21 cellular contexts compared by ENCODE assay signal in the genomic region with DNA sequence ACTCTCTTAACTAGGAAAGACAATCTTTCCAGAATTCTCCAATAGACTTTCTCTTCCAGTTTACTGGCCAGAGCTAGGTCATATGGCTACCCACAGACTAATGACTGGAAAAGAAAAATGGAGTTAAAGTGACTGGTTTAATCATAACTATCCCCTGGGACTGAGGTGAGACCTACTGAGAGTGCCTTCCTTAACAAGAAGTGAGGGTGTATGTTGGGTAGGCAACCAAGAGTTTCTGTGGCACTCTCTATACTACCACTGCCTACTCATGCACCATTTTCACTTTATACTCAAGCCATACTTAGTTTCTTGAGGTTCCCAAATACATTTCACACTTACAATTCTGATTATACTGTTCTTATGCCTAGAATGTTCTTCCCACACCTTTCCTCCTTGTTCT. TPM values are rescaled to one million over a fixed set of nuclear protein-coding genes. Genes with fewer than 3 reads are reported as not detected.
DNase-seq lines count a peak whose midpoint lies in the region; ATAC-seq, FAIRE-seq and TF ChIP-seq lines count a peak whose summit lies in the region.
"Had no signal": no experiment of that assay in that cellular context is flagged by ENCODE, and none has a peak within 500 bp of the region (broad histone marks: within the 10 kb centered on the region; RNA-seq: fewer than 3 reads in every experiment).

No MANE protein-coding gene starts in this region.

- TF ChIP-seq POLR2A in GM12878 (IDR thresholded peaks at IDR 0.05; ENCODE audit: low read depth, low read length): no peak

- TF ChIP-seq CTCF in CD8-positive, alpha-beta T cell (IDR thresholded peaks at IDR 0.05): no peak
- TF ChIP-seq CTCF in GM12878 (IDR thresholded peaks at IDR 0.05 in 2 of 3, conservative IDR thresholded peaks at IDR 0.05 in 1 of 3; ENCODE audit: control insufficient read depth in 2 of 3, extremely low read depth in 1 of 3, insufficient read depth in 1 of 3, low read depth in 3 of 3, low read length in 3 of 3) (no peak), left ventricle myocardium inferior (IDR thresholded peaks at IDR 0.05; ENCODE audit: borderline replicate concordance) (no peak)

- no peak overlapping the region for H2AFZ ChIP-seq in GM12878 (ENCODE audit: control insufficient read depth, low read depth, low read length)

- no peaks in the 10 kb centered on the region for H3K9me3 Mint-ChIP-seq in activated T-cell treated with anti-CD3 and anti-CD28 coated beads, Interleukin-2, amount 50 U/mL, for 24 hours
- no peaks in the 10 kb centered on the region for H3K9me3 Mint-ChIP-seq in activated T-cell treated with anti-CD3 and anti-CD28 coated beads, Interleukin-2, amount 50 U/mL, for 4 hours
- H3K9me3 Mint-ChIP-seq in CD8-positive, alpha-beta T cell: no peaks in the 10 kb centered on the region
- no peaks in the 10 kb centered on the region for H3K9me3 Mint-ChIP-seq in stimulated activated memory B cell treated with anti-CD40 and anti-IgM and Interleukin-4, amounts not matched to agents 10 μg/mL and 1 μg/mL and 100 μg/mL, for 72 hours
- no peaks in the 10 kb centered on the region for H3K9me3 Mint-ChIP-seq in activated CD8-positive, alpha-beta memory T cell treated with anti-CD3 and anti-CD28 coated beads, Interleukin-2, amount 10 ng/mL, durations not matched to agents 7 days and 5 days (ENCODE audit: low read depth)
- H3K9me3 Mint-ChIP-seq: CD4-positive, alpha-beta memory T cell; H9 had no signal

- no peak overlapping the region for H3K27ac ChIP-seq in CD8-positive, alpha-beta T cell (ENCODE audit: low read depth, low read length)
- no peak overlapping the region for H3K27ac ChIP-seq in GM12878 (ENCODE audit: control insufficient read depth, insufficient read depth)
- H3K27ac ChIP-seq in left ventricle myocardium inferior (replicated peaks): no peak overlapping the region
- H3K27ac ChIP-seq: 22Rv1, A549, C4-2B had no signal

- peaks cover 37% of the 10 kb centered on the region for H3K36me3 Mint-ChIP-seq in activated T-cell treated with anti-CD3 and anti-CD28 coated beads, Interleukin-2, amount 50 U/mL, for 24 hours (ENCODE audit: low read depth)
- H3K36me3 Mint-ChIP-seq in activated T-cell treated with anti-CD3 and anti-CD28 coated beads, Interleukin-2, amount 50 U/mL, for 4 hours (ENCODE audit: insufficient read depth): peaks cover 18% of the 10 kb centered on the region
- peaks cover 39% of the 10 kb centered on the region for H3K36me3 Mint-ChIP-seq in CD8-positive, alpha-beta T cell
- peaks cover 30% of the 10 kb centered on the region for H3K36me3 Mint-ChIP-seq in stimulated activated memory B cell treated with anti-CD40 and anti-IgM and Interleukin-4, amounts not matched to agents 10 μg/mL and 1 μg/mL and 100 μg/mL, for 72 hours
- peaks cover 12% of the 10 kb centered on the region for H3K36me3 Mint-ChIP-seq in activated CD8-positive, alpha-beta memory T cell treated with anti-CD3 and anti-CD28 coated beads, Interleukin-2, amount 10 ng/mL, durations not matched to agents 7 days and 5 days

- H3K27me3 Mint-ChIP-seq in activated T-cell treated with anti-CD3 and anti-CD28 coated beads, Interleukin-2, amount 50 U/mL, for 24 hours: no peaks in the 10 kb centered on the region
- no peaks in the 10 kb centered on the region for H3K27me3 Mint-ChIP-seq in activated T-cell treated with anti-CD3 and anti-CD28 coated beads, Interleukin-2, amount 50 U/mL, for 4 hours (ENCODE audit: low read depth)
- H3K27me3 Mint-ChIP-seq in CD8-positive, alpha-beta T cell (ENCODE audit: low read depth): no peaks in the 10 kb centered on the region
- H3K27me3 Mint-ChIP-seq in stimulated activated memory B cell treated with anti-CD40 and anti-IgM and Interleukin-4, amounts not matched to agents 10 μg/mL and 1 μg/mL and 100 μg/mL, for 72 hours: no peaks in the 10 kb centered on the region
- H3K27me3 Mint-ChIP-seq in activated CD8-positive, alpha-beta memory T cell treated with anti-CD3 and anti-CD28 coated beads, Interleukin-2, amount 10 ng/mL, durations not matched to agents 7 days and 5 days: no peaks in the 10 kb centered on the region
- H3K27me3 Mint-ChIP-seq: CD4-positive, alpha-beta memory T cell had no signal

- POLR2A ChIA-PET in CD8-positive, alpha-beta T cell (lab: Charles Lee): no interaction called here
- POLR2A ChIA-PET in GM12878 (lab: Charles Lee): no interaction called here

- H3K27ac Mint-ChIP-seq in activated T-cell treated with anti-CD3 and anti-CD28 coated beads, Interleukin-2, amount 50 U/mL, for 24 hours: peak overlapping the region; percentile 16
- peak overlapping the region; percentile 2 for H3K27ac Mint-ChIP-seq in CD8-positive, alpha-beta T cell
- H3K27ac Mint-ChIP-seq in stimulated activated memory B cell treated with anti-CD40 and anti-IgM and Interleukin-4, amounts not matched to agents 10 μg/mL and 1 μg/mL and 100 μg/mL, for 72 hours: no peak overlapping the region
- H3K27ac Mint-ChIP-seq in activated CD8-positive, alpha-beta memory T cell treated with anti-CD3 and anti-CD28 coated beads, Interleukin-2, amount 10 ng/mL, durations not matched to agents 7 days and 5 days: no peak overlapping the region

- ATAC-seq in activated T-cell treated with anti-CD3 and anti-CD28 coated beads, Interleukin-2, amount 50 U/mL, for 4 hours: no peak
- ATAC-seq in CD8-positive, alpha-beta T cell: no peak
- ATAC-seq in GM12878: peak; percentile 66
- ATAC-seq in stimulated activated memory B cell treated with anti-CD40 and anti-IgM and Interleukin-4, amounts not matched to agents 10 μg/mL and 1 μg/mL and 100 μg/mL, for 72 hours: peak; percentile 67
- ATAC-seq in activated CD8-positive, alpha-beta memory T cell treated with anti-CD3 and anti-CD28 coated beads, Interleukin-2, amount 10 ng/mL, durations not matched to agents 7 days and 5 days: no peak
- ATAC-seq: A549 had no signal

- peaks cover 9% of the 10 kb centered on the region for H3K36me3 ChIP-seq in CD8-positive, alpha-beta T cell (ENCODE audit: insufficient read depth, low read length)
- H3K36me3 ChIP-seq in GM12878 (ENCODE audit: control insufficient read depth in 2 of 2, insufficient read depth in 2 of 2, low read length in 1 of 2) (peaks cover 0 to 16% of the 10 kb centered on the region in 2 experiments; a peak in 2 of 4 replicates), left ventricle myocardium inferior (peaks cover 44% of the 10 kb centered on the region)

- TF ChIP-seq EP300 in GM12878 (IDR thresholded peaks at IDR 0.05; ENCODE audit: borderline replicate concordance in 1 of 2, control insufficient read depth in 1 of 2, low read depth in 2 of 2, low read length in 2 of 2): no peak

- no peaks in the 10 kb centered on the region for H4K20me1 ChIP-seq in GM12878 (ENCODE audit: control insufficient read depth, insufficient read depth)

- H3K9me3 ChIP-seq in CD8-positive, alpha-beta T cell (ENCODE audit: low read length): no peaks in the 10 kb centered on the region
- H3K9me3 ChIP-seq in GM12878 (replicated peaks; ENCODE audit: control insufficient read depth, insufficient read depth, low read length) (no peaks in the 10 kb centered on the region), left ventricle myocardium inferior (replicated peaks) (no peaks in the 10 kb centered on the region)
- H3K9me3 ChIP-seq: A549 had no signal

- no peaks in the 10 kb centered on the region for H3K4me1 ChIP-seq in CD8-positive, alpha-beta T cell (ENCODE audit: insufficient read depth, low read length)
- H3K4me1 ChIP-seq in GM12878 (ENCODE audit: control insufficient read depth, insufficient read depth, low read length): no peaks in the 10 kb centered on the region
- H3K4me1 ChIP-seq in left ventricle myocardium inferior: peaks cover 24% of the 10 kb centered on the region

- in situ Hi-C loops in GM12878 (cut with MboI): no loop called here

- TF ChIP-seq RAD21 in GM12878 (IDR thresholded peaks at IDR 0.05; ENCODE audit: insufficient read depth, low read depth, low read length): no peak

- no peaks in the 10 kb centered on the region for H3K27me3 ChIP-seq in CD8-positive, alpha-beta T cell (ENCODE audit: insufficient read depth, low read length)
- H3K27me3 ChIP-seq in GM12878 (replicated peaks in 1 of 2; ENCODE audit: control insufficient read depth in 2 of 2, insufficient read depth in 2 of 2, low read length in 1 of 2) (no peaks in the 10 kb centered on the region), left ventricle myocardium inferior (ENCODE audit: low read depth) (no peaks in the 10 kb centered on the region)

- RAD21 ChIA-PET in GM12878 (lab: Charles Lee; ENCODE audit: unreplicated experiment): no interaction called here

- intact Hi-C loops in CD8-positive, alpha-beta T cell (cut with DNase I, micrococcal nuclease): no loop called here
- intact Hi-C loops in GM12878 (cut with micrococcal nuclease; ENCODE audit: unreplicated experiment) (no loop called here), left ventricle myocardium inferior (cut with micrococcal nuclease) (no loop called here)

- FAIRE-seq in GM12878 (lab: Jason Lieb, UNC): no peak
- FAIRE-seq: A549, GM12891, GM19239, H1 had no signal

- no peak for DNase-seq in activated T-cell treated with anti-CD3 and anti-CD28 coated beads, Interleukin-2, amount 50 U/mL, for 24 hours
- DNase-seq in activated T-cell treated with anti-CD3 and anti-CD28 coated beads, Interleukin-2, amount 50 U/mL, for 4 hours: no peak
- no peak for DNase-seq in CD8-positive, alpha-beta T cell
- DNase-seq in GM12878 (ENCODE audit: low read depth, low spot score): no peak
- DNase-seq in left ventricle myocardium inferior: no peak
- no peak for DNase-seq in activated CD8-positive, alpha-beta memory T cell treated with anti-CD3 and anti-CD28 coated beads, Interleukin-2, amount 10 ng/mL, durations not matched to agents 7 days and 5 days
- DNase-seq: AML-193; CD4-positive, alpha-beta memory T cell; COR-L47; DMS 273 treated with DMSO at 0.1 percent for 48 hours; DMS53; DND-41; EL; H9 had no signal

- SMC1A ChIA-PET in GM12878 (lab: Charles Lee; ENCODE audit: uncharacterized antibody, unreplicated experiment): interaction anchor here (0.9 kb wide), 1 partner anchor 19 kb away, joined by 4 read pairs; no protein-coding TSS in a partner anchor

- no peaks in the 10 kb centered on the region for H3K79me2 ChIP-seq in GM12878 (ENCODE audit: control insufficient read depth, insufficient read depth, low read length)

- CTCF ChIA-PET in CD8-positive, alpha-beta T cell (lab: Charles Lee): no interaction called here
- CTCF ChIA-PET in GM12878 (lab: Yijun Ruan, JAX): no interaction called here
- CTCF ChIA-PET in activated CD8-positive, alpha-beta memory T cell treated with anti-CD3 and anti-CD28 coated beads, Interleukin-2, amount 10 ng/mL, durations not matched to agents 7 days and 5 days (lab: Charles Lee): interaction anchor here (1.4 kb wide), 1 partner anchor 8 kb away, joined by 3 read pairs; no protein-coding TSS in a partner anchor

- no peaks in the 10 kb centered on the region for H3K4me1 Mint-ChIP-seq in activated T-cell treated with anti-CD3 and anti-CD28 coated beads, Interleukin-2, amount 50 U/mL, for 24 hours (ENCODE audit: low read depth)
- H3K4me1 Mint-ChIP-seq in activated T-cell treated with anti-CD3 and anti-CD28 coated beads, Interleukin-2, amount 50 U/mL, for 4 hours (ENCODE audit: low read depth): no peaks in the 10 kb centered on the region
- no peaks in the 10 kb centered on the region for H3K4me1 Mint-ChIP-seq in CD8-positive, alpha-beta T cell (ENCODE audit: low read depth)
- H3K4me1 Mint-ChIP-seq in stimulated activated memory B cell treated with anti-CD40 and anti-IgM and Interleukin-4, amounts not matched to agents 10 μg/mL and 1 μg/mL and 100 μg/mL, for 72 hours: peaks cover 7% of the 10 kb centered on the region
- H3K4me1 Mint-ChIP-seq in activated CD8-positive, alpha-beta memory T cell treated with anti-CD3 and anti-CD28 coated beads, Interleukin-2, amount 10 ng/mL, durations not matched to agents 7 days and 5 days: no peaks in the 10 kb centered on the region
- H3K4me1 Mint-ChIP-seq: CD4-positive, alpha-beta memory T cell; H9 had no signal

- no peak overlapping the region for H3K9ac ChIP-seq in GM12878 (ENCODE audit: control insufficient read depth, insufficient read depth, low read length)

- H3K4me2 ChIP-seq in GM12878 (ENCODE audit: control insufficient read depth, insufficient read depth): no peak overlapping the region
- H3K4me2 ChIP-seq: A549 had no signal

- no TSS peak for BruUV-seq in GM12878 (replicated peaks; lab: Mats Ljungman, UMichigan)

- no peak overlapping the region for H3K4me3 ChIP-seq in CD8-positive, alpha-beta T cell (ENCODE audit: low read depth, low read length)
- H3K4me3 ChIP-seq in GM12878 (no peak overlapping the region), left ventricle myocardium inferior (no peak overlapping the region)
- H3K4me3 ChIP-seq: A549 had no signal

- H3K4me3 Mint-ChIP-seq in activated T-cell treated with anti-CD3 and anti-CD28 coated beads, Interleukin-2, amount 50 U/mL, for 24 hours: no peak overlapping the region
- H3K4me3 Mint-ChIP-seq in activated T-cell treated with anti-CD3 and anti-CD28 coated beads, Interleukin-2, amount 50 U/mL, for 4 hours: no peak overlapping the region
- H3K4me3 Mint-ChIP-seq in CD8-positive, alpha-beta T cell: no peak overlapping the region
- H3K4me3 Mint-ChIP-seq in stimulated activated memory B cell treated with anti-CD40 and anti-IgM and Interleukin-4, amounts not matched to agents 10 μg/mL and 1 μg/mL and 100 μg/mL, for 72 hours: no peak overlapping the region
- no peak overlapping the region for H3K4me3 Mint-ChIP-seq in activated CD8-positive, alpha-beta memory T cell treated with anti-CD3 and anti-CD28 coated beads, Interleukin-2, amount 10 ng/mL, durations not matched to agents 7 days and 5 days
- H3K4me3 Mint-ChIP-seq: CD4-positive, alpha-beta memory T cell; H9 had no signal

RNA-seq across cellular contexts. Expression of a gene that starts 6.9 kb away (rescaled TPM):
- 10 to 100 TPM; 40.7 to 44.5 (median 41.3) TPM for total RNA-seq in activated T-cell treated with anti-CD3 and anti-CD28 coated beads, Interleukin-2, amount 50 U/mL, for 4 hours
- total RNA-seq in CD8-positive, alpha-beta T cell: 10 to 100 TPM; 26.5 to 30.9 TPM
- total RNA-seq in GM12878 (2013; cell fraction: nucleolus; rRNA removed): 29.2 and 30.2 TPM in 2 replicates
- total RNA-seq in GM12878 (2014; rRNA removed) (23.8 and 28.2 TPM in 2 replicates), GM12878 (2014; rRNA removed; fragmentation: Illumina TruSeq; extraction: Trizol) (28.4 and 29.7 TPM in 2 replicates), GM12878 (2021) (46.8 and 53.9 TPM in 2 replicates), left ventricle myocardium inferior (46.2 TPM)
- polyA plus RNA-seq in GM12878 (2011; ENCODE audit: low read depth): 14.1 TPM
- polyA plus RNA-seq in GM12878 (2011; rRNA removed) (20.5 and 34.1 TPM in 2 replicates), GM12878 (2014; fragmentation: Illumina TruSeq; extraction: Trizol) (25.1 and 32.6 TPM in 2 replicates), GM12878 (2014; fragmentation: Nextera tagmentation; extraction: Ambion mirVana) (10 to 100 TPM; 10.1 to 13.0 TPM), GM12878 (2014; rRNA removed) (14.6 and 17.4 TPM in 2 replicates), GM12878 (2016; fragmentation: Nextera tagmentation; extraction: Ambion mirVana) (10 to 100 TPM; 81.9 to 95.2 TPM)
- polyA plus RNA-seq in GM12878 (2011; cell fraction: cytosol; rRNA removed): 10.2 and 15.1 TPM in 2 replicates
- 8.4 and 11.9 TPM in 2 replicates for polyA plus RNA-seq in GM12878 (2011; cell fraction: nucleus; rRNA removed)
- 19.4 and 24.3 TPM in 2 replicates for polyA plus RNA-seq in GM12878 (2012)
- 22.9 and 30.2 TPM in 2 replicates for polyA minus RNA-seq in GM12878 (2011; rRNA and poly(A)+ RNA removed)
- 15.3 and 19.4 TPM in 2 replicates for polyA minus RNA-seq in GM12878 (2011; cell fraction: cytosol; rRNA and poly(A)+ RNA removed)
- 6.9 and 10.6 TPM in 2 replicates for polyA minus RNA-seq in GM12878 (2011; cell fraction: nucleus; rRNA and poly(A)+ RNA removed)
- 10 to 100 TPM; 21.7 to 22.8 TPM for total RNA-seq in activated CD8-positive, alpha-beta memory T cell treated with anti-CD3 and anti-CD28 coated beads, Interleukin-2, amount 10 ng/mL, durations not matched to agents 7 days and 5 days

RNA-seq across cellular contexts. Expression of a gene that starts 43.3 kb away (rescaled TPM):
- 10 to 100 TPM; 23.8 to 26.4 (median 25.4) TPM for total RNA-seq in activated T-cell treated with anti-CD3 and anti-CD28 coated beads, Interleukin-2, amount 50 U/mL, for 4 hours
- total RNA-seq in CD8-positive, alpha-beta T cell: 10 to 100 TPM; 28.4 to 33.8 TPM
- 8.7 and 12.0 TPM in 2 replicates for total RNA-seq in GM12878 (2013; cell fraction: nucleolus; rRNA removed)
- total RNA-seq in GM12878 (2014; rRNA removed) (27.3 and 35.4 TPM in 2 replicates), GM12878 (2014; rRNA removed; fragmentation: Illumina TruSeq; extraction: Trizol) (45.0 and 45.6 TPM in 2 replicates), GM12878 (2021) (32.7 and 36.5 TPM in 2 replicates), left ventricle myocardium inferior (117 TPM)
- polyA plus RNA-seq in GM12878 (2011; ENCODE audit: low read depth): 21.9 TPM
- polyA plus RNA-seq in GM12878 (2011; rRNA removed) (41.5 and 75.1 TPM in 2 replicates), GM12878 (2014; fragmentation: Illumina TruSeq; extraction: Trizol) (37.2 and 45.5 TPM in 2 replicates), GM12878 (2014; fragmentation: Nextera tagmentation; extraction: Ambion mirVana) (10 to 100 TPM; 38.5 to 61.2 TPM), GM12878 (2014; rRNA removed) (33.7 and 41.6 TPM in 2 replicates), GM12878 (2016; fragmentation: Nextera tagmentation; extraction: Ambion mirVana) (10 to 100 TPM; 84.0 to 86.0 TPM)
- polyA plus RNA-seq in GM12878 (2011; cell fraction: cytosol; rRNA removed): 14.5 and 15.2 TPM in 2 replicates
- 12.0 and 13.0 TPM in 2 replicates for polyA plus RNA-seq in GM12878 (2011; cell fraction: nucleus; rRNA removed)
- polyA plus RNA-seq in GM12878 (2012): 34.0 and 34.9 TPM in 2 replicates
- polyA minus RNA-seq in GM12878 (2011; rRNA and poly(A)+ RNA removed): 8.4 and 11.3 TPM in 2 replicates
- polyA minus RNA-seq in GM12878 (2011; cell fraction: cytosol; rRNA and poly(A)+ RNA removed): 3.1 and 6.0 TPM in 2 replicates
- 3.4 and 4.3 TPM in 2 replicates for polyA minus RNA-seq in GM12878 (2011; cell fraction: nucleus; rRNA and poly(A)+ RNA removed)
- total RNA-seq in activated CD8-positive, alpha-beta memory T cell treated with anti-CD3 and anti-CD28 coated beads, Interleukin-2, amount 10 ng/mL, durations not matched to agents 7 days and 5 days: 10 to 100 TPM; 28.5 to 40.9 TPM

Comparison
In these comparisons a context has a peak if more than half of its experiments do, and no peak if none do; other contexts are left out.
1. H3K27ac Mint-ChIP-seq: peak in activated T-cell treated with anti-CD3 and anti-CD28 coated beads, Interleukin-2, amount 50 U/mL, for 24 hours (single experiment) and CD8-positive, alpha-beta T cell (single experiment); none in stimulated activated memory B cell treated with anti-CD40 and anti-IgM and Interleukin-4, amounts not matched to agents 10 μg/mL and 1 μg/mL and 100 μg/mL, for 72 hours (single experiment) and activated CD8-positive, alpha-beta memory T cell treated with anti-CD3 and anti-CD28 coated beads, Interleukin-2, amount 10 ng/mL, durations not matched to agents 7 days and 5 days (single experiment).
2. ATAC-seq: peak in GM12878 (single experiment) and stimulated activated memory B cell treated with anti-CD40 and anti-IgM and Interleukin-4, amounts not matched to agents 10 μg/mL and 1 μg/mL and 100 μg/mL, for 72 hours (single experiment); none in activated T-cell treated with anti-CD3 and anti-CD28 coated beads, Interleukin-2, amount 50 U/mL, for 4 hours (0 of 2), CD8-positive, alpha-beta T cell (single experiment) and activated CD8-positive, alpha-beta memory T cell treated with anti-CD3 and anti-CD28 coated beads, Interleukin-2, amount 10 ng/mL, durations not matched to agents 7 days and 5 days (single experiment).